ENCODE assay signal across 11 cellular contexts in genomic region chrX:30620980-30621716, GRCh38. TPM values are rescaled to one million over a fixed set of nuclear protein-coding genes. Genes with fewer than 3 reads are reported as not detected.
DNase-seq lines count a peak whose midpoint lies in the region; ATAC-seq and TF ChIP-seq lines count a peak whose summit lies in the region.
"Had no signal": no experiment of that assay in that cellular context is flagged by ENCODE, and none has a peak within 500 bp of the region (broad histone marks: within the 10 kb centered on the region; RNA-seq: fewer than 3 reads in every experiment).

No MANE protein-coding gene starts in this region.

- no peak overlapping the region for H3K4me3 ChIP-seq in cardiac fibroblast (replicated peaks in 1 of 2; ENCODE audit: low read depth in 2 of 2, low read length in 2 of 2)
- no peak overlapping the region for H3K4me3 ChIP-seq in lung
- H3K4me3 ChIP-seq in neuronal stem cell (ENCODE audit: low read length in 2 of 2) = no peak overlapping the region
- H3K4me3 ChIP-seq: upper lobe of left lung had no signal

- H2BK5ac ChIP-seq in neuronal stem cell (ENCODE audit: low read length) = no peak overlapping the region

- no peaks in the 10 kb centered on the region for H3K79me1 ChIP-seq in neuronal stem cell (ENCODE audit: low read depth, low read length)

- no peak overlapping the region for H2BK120ac ChIP-seq in neuronal stem cell (ENCODE audit: low read depth, low read length)

- H2AFZ ChIP-seq in neuronal stem cell (ENCODE audit: low read length) = no peak overlapping the region

- POLR2A ChIA-PET in HEK293T (lab: Yijun Ruan, JAX) = no interaction called here

- no peak overlapping the region for H2AK5ac ChIP-seq in neuronal stem cell (ENCODE audit: low read depth, low read length)

- H3K27me3 ChIP-seq in lung (ENCODE audit: control insufficient read depth, insufficient read depth) (no peaks in the 10 kb centered on the region), neuronal stem cell (ENCODE audit: control insufficient read depth in 3 of 3, insufficient read depth in 3 of 3, low read depth in 1 of 3, low read length in 3 of 3) (no peaks in the 10 kb centered on the region)
- H3K27me3 ChIP-seq: upper lobe of left lung had no signal

- H4K91ac ChIP-seq in neuronal stem cell (ENCODE audit: low read depth, low read length, poor library complexity) = no peak overlapping the region

- H3K27ac ChIP-seq in lung (ENCODE audit: low read depth in 1 of 2, low read length in 1 of 2) (no peak overlapping the region), neuronal stem cell (replicated peaks; ENCODE audit: low read length) (no peak overlapping the region)
- H3K27ac ChIP-seq: upper lobe of left lung had no signal

- H3K36me3 ChIP-seq in lung (ENCODE audit: control insufficient read depth in 2 of 2, insufficient read depth in 2 of 2, low read length in 2 of 2) = no peaks in the 10 kb centered on the region
- H3K36me3 ChIP-seq in neuronal stem cell (replicated peaks in 1 of 2; ENCODE audit: control insufficient read depth in 2 of 2, insufficient read depth in 2 of 2, low read length in 2 of 2) = no peaks in the 10 kb centered on the region
- H3K36me3 ChIP-seq: upper lobe of left lung had no signal

- ATAC-seq in lung (ENCODE audit: insufficient read depth, low FRiP score) (peak; percentile 72), GM18498 (IDR thresholded peaks at IDR 0.05; ENCODE audit: unreplicated experiment) (no peak)
- ATAC-seq: Panc1 had no signal

- no peak overlapping the region for H3K23ac ChIP-seq in neuronal stem cell (ENCODE audit: low read depth, low read length, poor library complexity)

- no peak overlapping the region for H4K8ac ChIP-seq in neuronal stem cell (ENCODE audit: low read depth, low read length)

- no peaks in the 10 kb centered on the region for H3K4me1 ChIP-seq in lung (ENCODE audit: control insufficient read depth in 2 of 2, insufficient read depth in 2 of 2, low read length in 2 of 2)
- no peaks in the 10 kb centered on the region for H3K4me1 ChIP-seq in neuronal stem cell (ENCODE audit: control insufficient read depth in 2 of 2, insufficient read depth in 1 of 2, low read depth in 1 of 2, low read length in 2 of 2)
- H3K4me1 ChIP-seq: upper lobe of left lung had no signal

- H3K4ac ChIP-seq in neuronal stem cell (ENCODE audit: low read length) = no peak overlapping the region

- H2BK15ac ChIP-seq in neuronal stem cell (ENCODE audit: low read length) = no peak overlapping the region

- H2BK12ac ChIP-seq in neuronal stem cell (ENCODE audit: low read length) = no peak overlapping the region

- no peak overlapping the region for H3K14ac ChIP-seq in neuronal stem cell (ENCODE audit: low read length)

- H3K18ac ChIP-seq in neuronal stem cell (ENCODE audit: low read length) = no peak overlapping the region

- no peak overlapping the region for H3K9ac ChIP-seq in neuronal stem cell (ENCODE audit: low read depth, low read length, poor library complexity)

- no peak for TF ChIP-seq CTCF in AG09319 (IDR thresholded peaks at IDR 0.05; ENCODE audit: low read depth, low read length)
- TF ChIP-seq CTCF in cardiac fibroblast (IDR thresholded peaks at IDR 0.05; ENCODE audit: low read depth, low read length) = no peak
- TF ChIP-seq CTCF in lung (IDR thresholded peaks at IDR 0.05; ENCODE audit: control extremely low read depth, extremely low read depth) = no peak

- peaks cover 0 to 13% of the 10 kb centered on the region in 2 donors for H3K9me3 ChIP-seq in lung (ENCODE audit: control insufficient read depth in 2 of 2, insufficient read depth in 1 of 2, low read length in 1 of 2)
- H3K9me3 ChIP-seq in neuronal stem cell (replicated peaks in 1 of 2; ENCODE audit: control insufficient read depth in 2 of 2, insufficient read depth in 1 of 2, low read depth in 1 of 2, low read length in 2 of 2) = no peaks in the 10 kb centered on the region

- 22 to 80% methylated on average over 2 to 6 of the region's 6 CpGs for WGBS in lung, 2 donors
- WGBS in neuronal stem cell (ENCODE audit: extremely low coverage in 2 of 2, insufficient read length in 2 of 2, insufficient replicate concordance in 1 of 2), 2 donors = no CpG with 5 or more reads among the region's 6 CpGs

- CTCF ChIA-PET in HEK293T (lab: Yijun Ruan, JAX) = no interaction called here

- H3K4me2 ChIP-seq in neuronal stem cell (ENCODE audit: insufficient read depth, low read length, poor library complexity, severe bottlenecking) = no peak overlapping the region

- DNase-seq in AG09319 (ENCODE audit: extremely low read depth, low read depth) (peak; percentile 48), LoVo (ENCODE audit: low spot score) (peak; percentile 12), cardiac fibroblast (ENCODE audit: low read depth in 2 of 2) (peak; percentile 83 to 87), lung (ENCODE audit: low spot score) (no peak), DMS79 (lab: John Stamatoyannopoulos, UW) (no peak), HEK293T (ENCODE audit: extremely low spot score) (no peak), neuronal stem cell (ENCODE audit: low spot score) (no peak)
- DNase-seq: DMS79 treated with DMSO at 0.1 percent for 48 hours, upper lobe of left lung had no signal

TF ChIP-seq in HEK293T, 16 proteins besides CTCF, POLR2A, EP300 and RAD21:
- TF ChIP-seq SUZ12 (IDR thresholded peaks at IDR 0.05) (no peak), LEF1 (IDR thresholded peaks at IDR 0.05; ENCODE audit: borderline replicate concordance) (no peak), TARDBP (IDR thresholded peaks at IDR 0.05) (no peak), ELF4 (IDR thresholded peaks at IDR 0.05) (no peak), FOXK2 (IDR thresholded peaks at IDR 0.05) (no peak), SP1 (IDR thresholded peaks at IDR 0.05) (no peak), BHLHE40 (IDR thresholded peaks at IDR 0.05; ENCODE audit: borderline replicate concordance) (no peak), ARNT (IDR thresholded peaks at IDR 0.05) (no peak), FOXM1 (IDR thresholded peaks at IDR 0.05; ENCODE audit: borderline replicate concordance) (no peak), HDGF (IDR thresholded peaks at IDR 0.05; ENCODE audit: borderline replicate concordance) (no peak), FOXA1 (IDR thresholded peaks at IDR 0.05) (no peak), NFRKB (IDR thresholded peaks at IDR 0.05) (no peak), CTBP1 (IDR thresholded peaks at IDR 0.05; ENCODE audit: borderline replicate concordance) (no peak)
- TF ChIP-seq, protein P1, sequence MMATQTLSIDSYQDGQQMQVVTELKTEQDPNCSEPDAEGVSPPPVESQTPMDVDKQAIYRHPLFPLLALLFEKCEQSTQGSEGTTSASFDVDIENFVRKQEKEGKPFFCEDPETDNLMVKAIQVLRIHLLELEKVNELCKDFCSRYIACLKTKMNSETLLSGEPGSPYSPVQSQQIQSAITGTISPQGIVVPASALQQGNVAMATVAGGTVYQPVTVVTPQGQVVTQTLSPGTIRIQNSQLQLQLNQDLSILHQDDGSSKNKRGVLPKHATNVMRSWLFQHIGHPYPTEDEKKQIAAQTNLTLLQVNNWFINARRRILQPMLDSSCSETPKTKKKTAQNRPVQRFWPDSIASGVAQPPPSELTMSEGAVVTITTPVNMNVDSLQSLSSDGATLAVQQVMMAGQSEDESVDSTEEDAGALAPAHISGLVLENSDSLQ (IDR thresholded peaks at IDR 0.05) = no peak

RNA-seq across cellular contexts. Expression of gene GK, which starts 32.1 kb away (rescaled TPM):
- 10 to 100 TPM; 31.2 to 39.0 TPM for total RNA-seq in lung
- polyA plus RNA-seq in lung = 10 to 100 TPM; 20.2 to 84.0 TPM
- 3.8 TPM for polyA plus RNA-seq in neuronal stem cell (2013, experiment 1 of 2)
- 4.1 TPM for polyA plus RNA-seq in neuronal stem cell (2013, experiment 2 of 2)

RNA-seq across cellular contexts. Expression of gene TASL, which starts 43.6 kb away (rescaled TPM):
- 1 to 10 TPM; 3.2 to 4.6 TPM for total RNA-seq in lung
- 1 to 10 TPM; 2.1 to 3.3 TPM for polyA plus RNA-seq in lung
- not detected for polyA plus RNA-seq in neuronal stem cell (2013, experiment 1 of 2)
- polyA plus RNA-seq in neuronal stem cell (2013, experiment 2 of 2) = not detected

Comparison
In these comparisons a context has a peak if more than half of its experiments do, and no peak if none do; other contexts are left out.
1. DNase-seq: peak in AG09319 (single experiment), LoVo (single experiment) and cardiac fibroblast (2 of 2); none in lung (single experiment), DMS79 (single experiment), HEK293T (single experiment) and neuronal stem cell (single experiment).